Comparison of ENCODE assay signal across 1 cellular context in genomic region chr1:108082006-108082405, GRCh38.
TF ChIP-seq lines count a peak whose summit lies in the region.

No MANE protein-coding gene starts in this region.

TF ChIP-seq in GM23338, 12 proteins besides CTCF, POLR2A, EP300 and RAD21 (continued from another document):
- TF ChIP-seq ETS1 (IDR thresholded peaks at IDR 0.05) (no peak), ZNF114 (CRISPR knock-in tag; IDR thresholded peaks at IDR 0.05) (no peak), STAT1 (IDR thresholded peaks at IDR 0.05; ENCODE audit: unreplicated experiment) (no peak), ZNF462 (CRISPR knock-in tag; IDR thresholded peaks at IDR 0.05) (no peak)
